In the genomic region with DNA sequence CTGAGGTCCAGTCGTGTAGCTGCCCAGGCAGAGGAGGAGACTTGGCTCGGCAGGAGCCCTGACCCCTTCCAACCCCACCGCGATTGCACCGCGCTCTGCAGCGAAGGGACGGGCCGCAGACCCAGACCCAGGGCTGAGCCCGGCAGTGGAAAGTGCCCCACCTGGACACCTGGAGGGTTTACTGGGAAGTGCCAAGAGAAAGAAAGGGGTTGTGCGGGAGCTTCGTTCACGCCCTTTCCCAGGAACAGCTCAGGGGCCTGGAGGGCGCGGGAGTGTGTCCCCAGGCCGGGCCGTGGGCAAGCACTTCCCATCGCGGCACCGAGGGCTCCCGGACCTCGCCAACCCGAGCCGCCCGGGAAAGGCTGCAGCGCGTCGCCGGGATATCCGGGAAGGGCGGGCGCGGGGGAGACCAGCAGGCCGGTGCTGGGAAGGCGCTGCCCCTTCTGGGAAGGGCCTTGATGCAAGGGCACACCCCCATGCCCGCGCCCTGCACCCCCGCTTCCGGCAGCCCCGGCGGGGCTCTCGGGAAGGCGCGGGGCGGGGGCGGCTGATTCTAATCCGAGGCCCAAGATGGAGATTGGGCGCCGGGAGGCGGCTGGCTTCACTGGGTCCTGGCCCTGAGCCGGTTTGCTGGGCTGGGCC, we compare ENCODE assay signal across 8 cellular contexts. TPM values are rescaled to one million over a fixed set of nuclear protein-coding genes. Genes with fewer than 3 reads are reported as not detected.
DNase-seq lines count a peak whose midpoint lies in the region; ATAC-seq and TF ChIP-seq lines count a peak whose summit lies in the region.

No MANE protein-coding gene starts in this region.

- peaks cover 13 to 15% of the 10 kb centered on the region in 2 donors for H3K4me1 ChIP-seq in gastrocnemius medialis

- H3K27me3 ChIP-seq in gastrocnemius medialis = no peaks in the 10 kb centered on the region

- peak; percentile 59 to 66 for ATAC-seq in gastrocnemius medialis

- peak in 1 of 2 donors; percentile 34 for TF ChIP-seq POLR2A in gastrocnemius medialis (IDR thresholded peaks at IDR 0.05)

- peak overlapping the region; percentile 35 to 74 (median 72) for H3K27ac ChIP-seq in gastrocnemius medialis

- DNase-seq in DMS153 (lab: John Stamatoyannopoulos, UW) (peak; percentile 74), cardiac fibroblast (ENCODE audit: low read depth in 2 of 2) (peak; percentile 62 to 93), gastrocnemius medialis (peak; percentile 23 to 42), A172 (ENCODE audit: low spot score) (no peak), UCSD-AML1 (lab: John Stamatoyannopoulos, UW; ENCODE audit: unreplicated experiment) (no peak), NCI-H446 (lab: John Stamatoyannopoulos, UW) (no peak)
- peak in 3 of 4 experiments; percentile 16 to 33 (median 23) for DNase-seq in activated CD4-positive, CD25-positive, alpha-beta regulatory T cell (lab: John Stamatoyannopoulos, UW)

- intact Hi-C loops in gastrocnemius medialis (cut with DNase I; ENCODE audit: low total_unique reads) = no loop called here

- peak overlapping the region; percentile 14 to 22 for H3K4me3 ChIP-seq in cardiac fibroblast (replicated peaks in 1 of 2; ENCODE audit: low read depth in 2 of 2, low read length in 2 of 2)
- peak overlapping the region; percentile 66 for H3K4me3 ChIP-seq in iPS-18c (ENCODE audit: insufficient read depth, low read depth, low read length)
- peak overlapping the region; percentile 51 to 65 (median 59) for H3K4me3 ChIP-seq in gastrocnemius medialis

- H3K9me3 ChIP-seq in iPS-18c (ENCODE audit: control insufficient read depth, insufficient read depth, low read length) (no peaks in the 10 kb centered on the region), gastrocnemius medialis (no peaks in the 10 kb centered on the region)

- no peaks in the 10 kb centered on the region for H3K36me3 ChIP-seq in gastrocnemius medialis

- TF ChIP-seq CTCF in cardiac fibroblast (IDR thresholded peaks at IDR 0.05; ENCODE audit: low read depth, low read length) (no peak), gastrocnemius medialis (IDR thresholded peaks at IDR 0.05 in 4 of 5, conservative IDR thresholded peaks at IDR 0.05 in 1 of 5) (no peak)

- in situ Hi-C loops in gastrocnemius medialis (cut with MboI; ENCODE audit: low sequenced_read_pairs in 4 of 4) = no loop called here

RNA-seq across cellular contexts. Expression of a gene that starts 36.1 kb away (rescaled TPM):
- 100 to 1,000 TPM; 231 to 500 (median 388) TPM for total RNA-seq in gastrocnemius medialis
- 228 and 237 TPM in 2 replicates for total RNA-seq in A172 (2014; rRNA removed; shearing (Covaris generic))

Comparison
In these comparisons a context has a peak if more than half of its experiments do, and no peak if none do; other contexts are left out.
1. DNase-seq: peak in DMS153 (single experiment), activated CD4-positive, CD25-positive, alpha-beta regulatory T cell (3 of 4), cardiac fibroblast (2 of 2) and gastrocnemius medialis (2 of 2); none in A172 (single experiment), UCSD-AML1 (single experiment) and NCI-H446 (0 of 2).
2. Peak in every context shown above with its lines, with median percentiles within 50 percentile points of each other: H3K4me3 ChIP-seq.